In the genomic region with DNA sequence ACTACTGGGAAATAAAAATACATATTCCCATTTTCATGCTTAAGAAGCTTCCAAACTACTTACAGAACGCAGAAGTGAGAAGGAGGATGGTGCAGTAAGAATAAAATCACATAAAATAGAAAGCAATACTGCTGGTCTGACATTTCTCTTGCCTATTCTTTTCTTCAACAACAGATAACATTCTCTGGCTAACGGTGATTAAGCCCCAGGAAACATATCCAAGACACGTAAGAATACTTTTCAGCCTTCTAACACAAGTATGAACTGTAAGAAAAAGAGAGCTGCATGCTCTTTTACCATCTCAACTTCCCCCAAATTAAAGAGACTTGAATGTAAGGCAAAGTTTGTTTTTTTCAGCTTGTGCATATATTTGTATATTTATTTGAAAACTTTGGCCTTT, we compare ENCODE assay signal across 24 cellular contexts.
"Had no signal": no experiment of that assay in that cellular context is flagged by ENCODE, and none has a peak within 500 bp of the region (broad histone marks: within the 10 kb centered on the region; RNA-seq: fewer than 3 reads in every experiment).

No MANE protein-coding gene starts in this region.

- H3K4me3 ChIP-seq: breast epithelium, K562, Peyer's patch had no signal

- H3K36me3 ChIP-seq: breast epithelium, Peyer's patch had no signal

- H3K9me3 Mint-ChIP-seq: activated CD4-positive, alpha-beta memory T cell treated with anti-CD3 and anti-CD28 coated beads for 36 hours; activated CD4-positive, alpha-beta T cell treated with anti-CD3 and anti-CD28 coated beads, Interleukin-2, amount 10 ng/mL, durations not matched to agents 7 days and 5 days; activated naive CD4-positive, alpha-beta T cell treated with anti-CD3 and anti-CD28 coated beads, Interleukin-2, amount 10 ng/mL, durations not matched to agents 7 days and 5 days; activated naive CD8-positive, alpha-beta T cell treated with anti-CD3 and anti-CD28 coated beads for 36 hours; activated T-cell treated with anti-CD3 and anti-CD28 coated beads, Interleukin-2, amount 50 U/mL, for 4 hours had no signal

- H3K36me3 Mint-ChIP-seq: activated CD4-positive, alpha-beta memory T cell treated with anti-CD3 and anti-CD28 coated beads for 36 hours; activated naive CD4-positive, alpha-beta T cell treated with anti-CD3 and anti-CD28 coated beads, Interleukin-2, amount 10 ng/mL, durations not matched to agents 7 days and 5 days; activated naive CD8-positive, alpha-beta T cell treated with anti-CD3 and anti-CD28 coated beads for 36 hours had no signal

- H3K27me3 ChIP-seq: breast epithelium, Peyer's patch had no signal

- H3K9me3 ChIP-seq: breast epithelium, Peyer's patch had no signal

- H3K4me1 Mint-ChIP-seq: activated CD4-positive, alpha-beta T cell treated with anti-CD3 and anti-CD28 coated beads, Interleukin-2, amount 10 ng/mL, durations not matched to agents 7 days and 5 days; activated naive CD4-positive, alpha-beta T cell treated with anti-CD3 and anti-CD28 coated beads, Interleukin-2, amount 10 ng/mL, durations not matched to agents 7 days and 5 days; activated naive CD8-positive, alpha-beta T cell treated with anti-CD3 and anti-CD28 coated beads for 36 hours had no signal

- H3K27me3 Mint-ChIP-seq: activated CD4-positive, alpha-beta memory T cell treated with anti-CD3 and anti-CD28 coated beads for 36 hours; activated CD4-positive, alpha-beta T cell treated with anti-CD3 and anti-CD28 coated beads, Interleukin-2, amount 10 ng/mL, durations not matched to agents 7 days and 5 days; activated naive CD4-positive, alpha-beta T cell treated with anti-CD3 and anti-CD28 coated beads, Interleukin-2, amount 10 ng/mL, durations not matched to agents 7 days and 5 days; activated naive CD8-positive, alpha-beta T cell treated with anti-CD3 and anti-CD28 coated beads for 36 hours had no signal

- DNase-seq: activated CD4-positive, alpha-beta memory T cell treated with anti-CD3 and anti-CD28 coated beads for 36 hours; activated CD4-positive, alpha-beta T cell treated with anti-CD3 and anti-CD28 coated beads, Interleukin-2, amount 10 ng/mL, durations not matched to agents 7 days and 5 days; activated CD4-positive, CD25-positive, alpha-beta regulatory T cell; activated CD8-positive, alpha-beta memory T cell treated with anti-CD3 and anti-CD28 coated beads for 24 hours; activated gamma-delta T cell; activated naive CD4-positive, alpha-beta T cell treated with anti-CD3 and anti-CD28 coated beads, Interleukin-2, amount 10 ng/mL, durations not matched to agents 7 days and 5 days; activated naive CD8-positive, alpha-beta T cell treated with anti-CD3 and anti-CD28 coated beads for 36 hours; activated T-cell treated with anti-CD3 and anti-CD28 coated beads, Interleukin-2, amount 50 U/mL, for 4 hours; caudate nucleus; Karpas-422; MM.1S; NCI-H1105; NCI-H1436; NCI-H1694 treated with DMSO at 0.1 percent for 48 hours; NCI-H2029 treated with DMSO at 0.1 percent for 48 hours; NCI-H510A treated with DMSO at 0.1 percent for 48 hours; NCI-H69; Peyer's patch; SHP77 treated with DMSO at 0.1 percent for 48 hours; T-helper 1 cell had no signal

- FAIRE-seq: K562 had no signal

- ATAC-seq: activated T-cell treated with anti-CD3 and anti-CD28 coated beads, Interleukin-2, amount 50 U/mL, for 4 hours; K562 had no signal

- H3K4me1 ChIP-seq: breast epithelium, Peyer's patch had no signal

- H3K27ac Mint-ChIP-seq: activated CD4-positive, alpha-beta memory T cell treated with anti-CD3 and anti-CD28 coated beads for 36 hours; activated CD4-positive, alpha-beta T cell treated with anti-CD3 and anti-CD28 coated beads, Interleukin-2, amount 10 ng/mL, durations not matched to agents 7 days and 5 days; activated naive CD4-positive, alpha-beta T cell treated with anti-CD3 and anti-CD28 coated beads, Interleukin-2, amount 10 ng/mL, durations not matched to agents 7 days and 5 days; activated naive CD8-positive, alpha-beta T cell treated with anti-CD3 and anti-CD28 coated beads for 36 hours had no signal

- H3K27ac ChIP-seq: breast epithelium, Peyer's patch, RWPE1, VCaP had no signal

- H3K4me3 Mint-ChIP-seq: activated CD4-positive, alpha-beta memory T cell treated with anti-CD3 and anti-CD28 coated beads for 36 hours; activated CD4-positive, alpha-beta T cell treated with anti-CD3 and anti-CD28 coated beads, Interleukin-2, amount 10 ng/mL, durations not matched to agents 7 days and 5 days; activated naive CD4-positive, alpha-beta T cell treated with anti-CD3 and anti-CD28 coated beads, Interleukin-2, amount 10 ng/mL, durations not matched to agents 7 days and 5 days; activated naive CD8-positive, alpha-beta T cell treated with anti-CD3 and anti-CD28 coated beads for 36 hours; activated T-cell treated with anti-CD3 and anti-CD28 coated beads, Interleukin-2, amount 50 U/mL, for 4 hours had no signal
